22 cellular contexts compared by ENCODE assay signal in genomic region chr2:105116348-105116747, GRCh38.
"Had no signal": no experiment of that assay in that cellular context is flagged by ENCODE, and none has a peak within 500 bp of the region (broad histone marks: within the 10 kb centered on the region; RNA-seq: fewer than 3 reads in every experiment).

No MANE protein-coding gene starts in this region.

- H3K79me2 ChIP-seq: hepatocyte had no signal

- H3K27ac ChIP-seq: coronary artery, dorsolateral prefrontal cortex, esophagus muscularis mucosa, foreskin keratinocyte, gastroesophageal sphincter, heart left ventricle, hepatocyte, left lung, lower lobe of right lung had no signal

- H3K9me3 ChIP-seq: esophagus muscularis mucosa, gastroesophageal sphincter, heart left ventricle, left lung, lower lobe of right lung, mucosa of descending colon had no signal

- FAIRE-seq: colon, endothelial cell of umbilical vein, frontal cortex, islet of Langerhans, keratinocyte had no signal

- H2AFZ ChIP-seq: hepatocyte had no signal

- H3K4me1 ChIP-seq: foreskin keratinocyte, gastroesophageal sphincter, heart left ventricle, left lung, lower lobe of right lung had no signal

- H3K9me3 Mint-ChIP-seq: mesothelial cell of epicardium had no signal

- H3K27ac Mint-ChIP-seq: mesothelial cell of epicardium had no signal

- H3K27me3 ChIP-seq: dorsolateral prefrontal cortex, foreskin keratinocyte, gastroesophageal sphincter, hepatocyte, left lung had no signal

- ATAC-seq: foreskin keratinocyte, gastroesophageal sphincter, heart left ventricle, left cardiac atrium, left lung, left ventricle myocardium superior, lower lobe of right lung, mucosa of descending colon had no signal

- H3K4me2 ChIP-seq: hepatocyte had no signal

- H3K4me1 Mint-ChIP-seq: mesothelial cell of epicardium had no signal

- H3K4me3 ChIP-seq: coronary artery, dorsolateral prefrontal cortex, esophagus muscularis mucosa, gastroesophageal sphincter, heart left ventricle, hepatocyte, left lung, lower lobe of right lung, mucosa of descending colon had no signal

- H3K36me3 ChIP-seq: esophagus muscularis mucosa, gastroesophageal sphincter, heart left ventricle, left lung, lower lobe of right lung had no signal

- DNase-seq: dermis blood vessel endothelial cell; dorsolateral prefrontal cortex; effector CD4-positive, alpha-beta T cell; effector memory CD4-positive, alpha-beta T cell; foreskin keratinocyte; heart left ventricle; left cardiac atrium; left lung; left ventricle myocardium superior; lower lobe of right lung; mesenchymal stem cell; mucosa of descending colon had no signal

- H3K36me3 Mint-ChIP-seq: mesothelial cell of epicardium had no signal

- H3K4me3 Mint-ChIP-seq: mesothelial cell of epicardium had no signal
